1 cellular context compared by ENCODE assay signal in the genomic region with DNA sequence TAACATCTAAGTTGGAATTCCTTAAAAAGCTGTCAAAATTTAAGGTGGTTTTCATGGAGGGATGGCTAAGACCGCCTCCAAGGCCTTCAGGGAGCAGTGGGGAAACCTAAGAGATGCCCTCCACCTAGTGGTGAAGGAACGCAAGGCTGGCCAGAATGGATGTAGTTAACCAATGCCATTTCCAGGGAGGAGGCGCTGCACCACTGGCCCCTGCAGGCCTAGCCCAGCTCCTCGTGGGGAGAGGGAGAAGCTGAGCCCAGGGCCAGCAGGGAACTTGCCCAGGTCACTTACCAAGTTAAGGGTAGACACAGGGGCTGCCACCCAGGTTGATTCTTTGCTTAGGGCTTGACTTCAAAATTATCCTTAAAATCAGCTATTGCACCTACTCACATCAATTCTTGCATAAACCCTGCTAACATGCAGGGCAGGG.
TF ChIP-seq lines count a peak whose summit lies in the region.

No MANE protein-coding gene starts in this region.

TF ChIP-seq in GM23338, 12 proteins besides CTCF, POLR2A, EP300 and RAD21:
- TF ChIP-seq, protein P1, sequence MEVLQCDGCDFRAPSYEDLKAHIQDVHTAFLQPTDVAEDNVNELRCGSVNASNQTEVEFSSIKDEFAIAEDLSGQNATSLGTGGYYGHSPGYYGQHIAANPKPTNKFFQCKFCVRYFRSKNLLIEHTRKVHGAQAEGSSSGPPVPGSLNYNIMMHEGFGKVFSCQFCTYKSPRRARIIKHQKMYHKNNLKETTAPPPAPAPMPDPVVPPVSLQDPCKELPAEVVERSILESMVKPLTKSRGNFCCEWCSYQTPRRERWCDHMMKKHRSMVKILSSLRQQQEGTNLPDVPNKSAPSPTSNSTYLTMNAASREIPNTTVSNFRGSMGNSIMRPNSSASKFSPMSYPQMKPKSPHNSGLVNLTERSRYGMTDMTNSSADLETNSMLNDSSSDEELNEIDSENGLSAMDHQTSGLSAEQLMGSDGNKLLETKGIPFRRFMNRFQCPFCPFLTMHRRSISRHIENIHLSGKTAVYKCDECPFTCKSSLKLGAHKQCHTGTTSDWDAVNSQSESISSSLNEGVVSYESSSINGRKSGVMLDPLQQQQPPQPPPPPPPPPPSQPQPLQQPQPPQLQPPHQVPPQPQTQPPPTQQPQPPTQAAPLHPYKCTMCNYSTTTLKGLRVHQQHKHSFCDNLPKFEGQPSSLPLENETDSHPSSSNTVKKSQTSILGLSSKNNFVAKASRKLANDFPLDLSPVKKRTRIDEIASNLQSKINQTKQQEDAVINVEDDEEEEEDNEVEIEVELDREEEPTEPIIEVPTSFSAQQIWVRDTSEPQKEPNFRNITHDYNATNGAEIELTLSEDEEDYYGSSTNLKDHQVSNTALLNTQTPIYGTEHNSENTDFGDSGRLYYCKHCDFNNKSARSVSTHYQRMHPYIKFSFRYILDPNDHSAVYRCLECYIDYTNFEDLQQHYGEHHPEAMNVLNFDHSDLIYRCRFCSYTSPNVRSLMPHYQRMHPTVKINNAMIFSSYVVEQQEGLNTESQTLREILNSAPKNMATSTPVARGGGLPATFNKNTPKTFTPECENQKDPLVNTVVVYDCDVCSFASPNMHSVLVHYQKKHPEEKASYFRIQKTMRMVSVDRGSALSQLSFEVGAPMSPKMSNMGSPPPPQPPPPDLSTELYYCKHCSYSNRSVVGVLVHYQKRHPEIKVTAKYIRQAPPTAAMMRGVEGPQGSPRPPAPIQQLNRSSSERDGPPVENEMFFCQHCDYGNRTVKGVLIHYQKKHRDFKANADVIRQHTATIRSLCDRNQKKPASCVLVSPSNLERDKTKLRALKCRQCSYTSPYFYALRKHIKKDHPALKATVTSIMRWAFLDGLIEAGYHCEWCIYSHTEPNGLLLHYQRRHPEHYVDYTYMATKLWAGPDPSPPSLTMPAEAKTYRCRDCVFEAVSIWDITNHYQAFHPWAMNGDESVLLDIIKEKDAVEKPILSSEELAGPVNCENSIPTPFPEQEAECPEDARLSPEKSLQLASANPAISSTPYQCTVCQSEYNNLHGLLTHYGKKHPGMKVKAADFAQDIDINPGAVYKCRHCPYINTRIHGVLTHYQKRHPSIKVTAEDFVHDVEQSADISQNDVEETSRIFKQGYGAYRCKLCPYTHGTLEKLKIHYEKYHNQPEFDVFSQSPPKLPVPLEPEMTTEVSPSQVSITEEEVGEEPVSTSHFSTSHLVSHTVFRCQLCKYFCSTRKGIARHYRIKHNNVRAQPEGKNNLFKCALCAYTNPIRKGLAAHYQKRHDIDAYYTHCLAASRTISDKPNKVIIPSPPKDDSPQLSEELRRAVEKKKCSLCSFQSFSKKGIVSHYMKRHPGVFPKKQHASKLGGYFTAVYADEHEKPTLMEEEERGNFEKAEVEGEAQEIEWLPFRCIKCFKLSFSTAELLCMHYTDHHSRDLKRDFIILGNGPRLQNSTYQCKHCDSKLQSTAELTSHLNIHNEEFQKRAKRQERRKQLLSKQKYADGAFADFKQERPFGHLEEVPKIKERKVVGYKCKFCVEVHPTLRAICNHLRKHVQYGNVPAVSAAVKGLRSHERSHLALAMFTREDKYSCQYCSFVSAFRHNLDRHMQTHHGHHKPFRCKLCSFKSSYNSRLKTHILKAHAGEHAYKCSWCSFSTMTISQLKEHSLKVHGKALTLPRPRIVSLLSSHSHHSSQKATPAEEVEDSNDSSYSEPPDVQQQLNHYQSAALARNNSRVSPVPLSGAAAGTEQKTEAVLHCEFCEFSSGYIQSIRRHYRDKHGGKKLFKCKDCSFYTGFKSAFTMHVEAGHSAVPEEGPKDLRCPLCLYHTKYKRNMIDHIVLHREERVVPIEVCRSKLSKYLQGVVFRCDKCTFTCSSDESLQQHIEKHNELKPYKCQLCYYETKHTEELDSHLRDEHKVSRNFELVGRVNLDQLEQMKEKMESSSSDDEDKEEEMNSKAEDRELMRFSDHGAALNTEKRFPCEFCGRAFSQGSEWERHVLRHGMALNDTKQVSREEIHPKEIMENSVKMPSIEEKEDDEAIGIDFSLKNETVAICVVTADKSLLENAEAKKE (CRISPR knock-in tag; IDR thresholded peaks at IDR 0.05): no peak
- TF ChIP-seq NANOG (IDR thresholded peaks at IDR 0.05; ENCODE audit: borderline replicate concordance) (no peak), EZH2phosphoT487 (IDR thresholded peaks at IDR 0.05; ENCODE audit: unreplicated experiment) (no peak), CREB1 (CRISPR knock-in tag; IDR thresholded peaks at IDR 0.05; ENCODE audit: low read depth) (no peak), EZH2 (IDR thresholded peaks at IDR 0.05; ENCODE audit: low read depth, unreplicated experiment) (no peak), JUNB (IDR thresholded peaks at IDR 0.05; ENCODE audit: unreplicated experiment) (no peak), ETS1 (IDR thresholded peaks at IDR 0.05) (no peak), POLR2AphosphoS5 (IDR thresholded peaks at IDR 0.05; ENCODE audit: low read depth) (no peak), STAT1 (IDR thresholded peaks at IDR 0.05; ENCODE audit: unreplicated experiment) (no peak), ZNF114 (CRISPR knock-in tag; IDR thresholded peaks at IDR 0.05) (no peak), ZNF331 (CRISPR knock-in tag; IDR thresholded peaks at IDR 0.05; ENCODE audit: low read depth) (no peak)
- TF ChIP-seq, protein P2, sequence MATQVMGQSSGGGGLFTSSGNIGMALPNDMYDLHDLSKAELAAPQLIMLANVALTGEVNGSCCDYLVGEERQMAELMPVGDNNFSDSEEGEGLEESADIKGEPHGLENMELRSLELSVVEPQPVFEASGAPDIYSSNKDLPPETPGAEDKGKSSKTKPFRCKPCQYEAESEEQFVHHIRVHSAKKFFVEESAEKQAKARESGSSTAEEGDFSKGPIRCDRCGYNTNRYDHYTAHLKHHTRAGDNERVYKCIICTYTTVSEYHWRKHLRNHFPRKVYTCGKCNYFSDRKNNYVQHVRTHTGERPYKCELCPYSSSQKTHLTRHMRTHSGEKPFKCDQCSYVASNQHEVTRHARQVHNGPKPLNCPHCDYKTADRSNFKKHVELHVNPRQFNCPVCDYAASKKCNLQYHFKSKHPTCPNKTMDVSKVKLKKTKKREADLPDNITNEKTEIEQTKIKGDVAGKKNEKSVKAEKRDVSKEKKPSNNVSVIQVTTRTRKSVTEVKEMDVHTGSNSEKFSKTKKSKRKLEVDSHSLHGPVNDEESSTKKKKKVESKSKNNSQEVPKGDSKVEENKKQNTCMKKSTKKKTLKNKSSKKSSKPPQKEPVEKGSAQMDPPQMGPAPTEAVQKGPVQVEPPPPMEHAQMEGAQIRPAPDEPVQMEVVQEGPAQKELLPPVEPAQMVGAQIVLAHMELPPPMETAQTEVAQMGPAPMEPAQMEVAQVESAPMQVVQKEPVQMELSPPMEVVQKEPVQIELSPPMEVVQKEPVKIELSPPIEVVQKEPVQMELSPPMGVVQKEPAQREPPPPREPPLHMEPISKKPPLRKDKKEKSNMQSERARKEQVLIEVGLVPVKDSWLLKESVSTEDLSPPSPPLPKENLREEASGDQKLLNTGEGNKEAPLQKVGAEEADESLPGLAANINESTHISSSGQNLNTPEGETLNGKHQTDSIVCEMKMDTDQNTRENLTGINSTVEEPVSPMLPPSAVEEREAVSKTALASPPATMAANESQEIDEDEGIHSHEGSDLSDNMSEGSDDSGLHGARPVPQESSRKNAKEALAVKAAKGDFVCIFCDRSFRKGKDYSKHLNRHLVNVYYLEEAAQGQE (IDR thresholded peaks at IDR 0.05; ENCODE audit: unreplicated experiment): no peak
TF ChIP-seq in GM23338: peak in this region for 0.
